In genomic region chr5:37198842-37199241, GRCh38 we compare ENCODE assay signal across 17 cellular contexts. TPM values are rescaled to one million over a fixed set of nuclear protein-coding genes. Genes with fewer than 3 reads are reported as not detected.
A peak's percentile ranks its signal among the peaks of the same experiment; 100 is the strongest.
DNase-seq lines count a peak whose midpoint lies in the region; ATAC-seq, FAIRE-seq and TF ChIP-seq lines count a peak whose summit lies in the region.
"Had no signal": no experiment of that assay in that cellular context is flagged by ENCODE, and none has a peak within 500 bp of the region (broad histone marks: within the 10 kb centered on the region; RNA-seq: fewer than 3 reads in every experiment).

No MANE protein-coding gene starts in this region.

- no peak for TF ChIP-seq RAD21 in K562 (CRISPR knock-in tag; conservative IDR thresholded peaks at IDR 0.05 in 1 of 2, IDR thresholded peaks at IDR 0.05 in 1 of 2)

- in situ Hi-C loops in GM23248 (cut with MboI): no loop called here
- in situ Hi-C loops in K562 (cut with MboI): no loop called here

- intact Hi-C loops in activated CD8-positive, alpha-beta T cell treated with anti-CD3 and anti-CD28 coated beads for 36 hours (cut with micrococcal nuclease): no loop called here
- intact Hi-C loops in K562 (cut with micrococcal nuclease) (no loop called here), natural killer cell (cut with micrococcal nuclease) (no loop called here)

- H3K9me3 Mint-ChIP-seq in activated CD8-positive, alpha-beta T cell treated with anti-CD3 and anti-CD28 coated beads, Interleukin-2, amount 10 ng/mL, durations not matched to agents 7 days and 5 days (ENCODE audit: insufficient read depth): no peaks in the 10 kb centered on the region
- no peaks in the 10 kb centered on the region for H3K9me3 Mint-ChIP-seq in activated CD8-positive, alpha-beta T cell treated with anti-CD3 and anti-CD28 coated beads for 36 hours
- no peaks in the 10 kb centered on the region for H3K9me3 Mint-ChIP-seq in natural killer cell
- no peaks in the 10 kb centered on the region for H3K9me3 Mint-ChIP-seq in osteocyte (ENCODE audit: unreplicated experiment)
- H3K9me3 Mint-ChIP-seq: GM23338 had no signal

- no peak overlapping the region for H3K9ac ChIP-seq in GM23248
- H3K9ac ChIP-seq in K562 (ENCODE audit: insufficient read depth in 1 of 2, low read depth in 2 of 2, low read length in 2 of 2): no peak overlapping the region
- H3K9ac ChIP-seq: SK-N-SH had no signal

- H3K36me3 Mint-ChIP-seq in activated CD8-positive, alpha-beta T cell treated with anti-CD3 and anti-CD28 coated beads, Interleukin-2, amount 10 ng/mL, durations not matched to agents 7 days and 5 days (ENCODE audit: low read depth): peaks cover 39% of the 10 kb centered on the region
- peaks cover 11% of the 10 kb centered on the region for H3K36me3 Mint-ChIP-seq in activated CD8-positive, alpha-beta T cell treated with anti-CD3 and anti-CD28 coated beads for 36 hours (ENCODE audit: low read depth)
- no peaks in the 10 kb centered on the region for H3K36me3 Mint-ChIP-seq in natural killer cell
- peaks cover 52% of the 10 kb centered on the region for H3K36me3 Mint-ChIP-seq in osteocyte (ENCODE audit: unreplicated experiment)

- DNase-seq in activated CD8-positive, alpha-beta T cell treated with anti-CD3 and anti-CD28 coated beads, Interleukin-2, amount 10 ng/mL, durations not matched to agents 7 days and 5 days: no peak
- no peak for DNase-seq in activated CD8-positive, alpha-beta T cell treated with anti-CD3 and anti-CD28 coated beads for 36 hours
- peak; percentile 15 for DNase-seq in GM23248
- no peak for DNase-seq in K562 (ENCODE audit: extremely low read depth in 1 of 4, low spot score in 3 of 4)
- no peak for DNase-seq in natural killer cell
- no peak for DNase-seq in osteocyte (ENCODE audit: extremely low spot score, unreplicated experiment)
- DNase-seq: colonic mucosa; hypothalamus; NCI-H1436; SK-N-SH; stimulated activated CD4-positive, alpha-beta T cell treated with anti-CD3 and anti-CD28 coated beads, Interleukin-4, amount 100 ng/mL, for 1 hour; WERI-Rb-1 had no signal

- peaks cover 29% of the 10 kb centered on the region for H3K4me1 Mint-ChIP-seq in activated CD8-positive, alpha-beta T cell treated with anti-CD3 and anti-CD28 coated beads, Interleukin-2, amount 10 ng/mL, durations not matched to agents 7 days and 5 days (ENCODE audit: low read depth)
- H3K4me1 Mint-ChIP-seq in activated CD8-positive, alpha-beta T cell treated with anti-CD3 and anti-CD28 coated beads for 36 hours (ENCODE audit: low read depth): peaks cover 20% of the 10 kb centered on the region
- H3K4me1 Mint-ChIP-seq in natural killer cell: peaks cover 22 to 25% of the 10 kb centered on the region in 2 donors
- peaks cover 10% of the 10 kb centered on the region for H3K4me1 Mint-ChIP-seq in osteocyte (ENCODE audit: unreplicated experiment)
- H3K4me1 Mint-ChIP-seq: GM23338 had no signal

- no peaks in the 10 kb centered on the region for H3K27me3 ChIP-seq in GM23248 (replicated peaks; ENCODE audit: insufficient read depth)
- H3K27me3 ChIP-seq in K562 (ENCODE audit: control insufficient read depth in 2 of 2, insufficient read depth in 2 of 2, low read length in 2 of 2): peaks cover 2 to 7% of the 10 kb centered on the region in 2 experiments; a peak in 3 of 5 replicates
- H3K27me3 ChIP-seq: adrenal gland, colonic mucosa had no signal

- TF ChIP-seq EP300 in K562 (IDR thresholded peaks at IDR 0.05; ENCODE audit: low read length): no peak

- no TSS peak for BruUV-seq in K562 (replicated peaks; lab: Mats Ljungman, UMichigan)

- no peaks in the 10 kb centered on the region for H3F3A ChIP-seq in GM23248 (ENCODE audit: insufficient read depth)

- no peak for TF ChIP-seq CTCF in activated CD8-positive, alpha-beta T cell treated with anti-CD3 and anti-CD28 coated beads for 36 hours (IDR thresholded peaks at IDR 0.05)
- TF ChIP-seq CTCF in K562 (IDR thresholded peaks at IDR 0.05 in 2 of 3, conservative IDR thresholded peaks at IDR 0.05 in 1 of 3; ENCODE audit: insufficient read depth in 2 of 3, low read depth in 1 of 3, low read length in 3 of 3) (no peak), natural killer cell (IDR thresholded peaks at IDR 0.05) (no peak), osteocyte (IDR thresholded peaks at IDR 0.05) (no peak)

- no peak overlapping the region for H3K4me3 ChIP-seq in GM23248
- H3K4me3 ChIP-seq in K562: no peak overlapping the region
- H3K4me3 ChIP-seq: adrenal gland, colonic mucosa, GM23338 had no signal

- H3K4me2 ChIP-seq in GM23248 (ENCODE audit: unreplicated experiment) (no peak overlapping the region), K562 (ENCODE audit: insufficient read depth, low read length) (no peak overlapping the region)
- H3K4me2 ChIP-seq: GM23338, SK-N-SH had no signal

- H3K27ac ChIP-seq in GM23248 (no peak overlapping the region), K562 (ENCODE audit: extremely low read depth, low read depth, low read length) (no peak overlapping the region)
- H3K27ac ChIP-seq: adrenal gland, colonic mucosa, WERI-Rb-1 had no signal

- H3K9me3 ChIP-seq in GM23248 (ENCODE audit: low read depth): no peaks in the 10 kb centered on the region
- no peaks in the 10 kb centered on the region for H3K9me3 ChIP-seq in K562 (replicated peaks; ENCODE audit: control insufficient read depth, insufficient read depth, low read depth, low read length)
- H3K9me3 ChIP-seq: adrenal gland, colonic mucosa, SK-N-SH had no signal

- H3K9me1 ChIP-seq in K562 (ENCODE audit: control insufficient read depth, insufficient read depth, low read length): no peaks in the 10 kb centered on the region

- POLR2A ChIA-PET in activated CD8-positive, alpha-beta T cell treated with anti-CD3 and anti-CD28 coated beads, Interleukin-2, amount 10 ng/mL, durations not matched to agents 7 days and 5 days (lab: Charles Lee): interaction anchor here (1.2 to 1.5 kb wide), 2 partner anchors 10 to 172 kb away, joined by 4 to 5 read pairs; partner anchors contain the start of gene NUP155
- POLR2A ChIA-PET in activated CD8-positive, alpha-beta T cell treated with anti-CD3 and anti-CD28 coated beads for 36 hours (lab: Charles Lee): interaction anchor here (0.6 to 1.6 kb wide), 2 partner anchors 11 to 34 kb away, joined by 3 to 5 read pairs; no protein-coding TSS in a partner anchor
- POLR2A ChIA-PET in K562 (lab: Yijun Ruan, JAX): interaction anchor here (0.6 to 0.8 kb wide), 2 partner anchors 10 to 15 kb away, joined by 3 read pairs; no protein-coding TSS in a partner anchor

- WGBS in GM23248 (ENCODE audit: low coverage in 1 of 2, low lambda C conversion rate in 2 of 2, missing lambda C conversion rate in 2 of 2), 2 experiments: 95 to 100% methylated on average over 2 of the region's 2 CpGs
- 2% methylated on average over 2 of the region's 2 CpGs for WGBS in K562 (ENCODE audit: insufficient coverage, low coverage, missing lambda C conversion rate)

- no peak overlapping the region for H2AFZ ChIP-seq in GM23248
- no peak overlapping the region for H2AFZ ChIP-seq in K562 (ENCODE audit: low read depth, low read length)
- H2AFZ ChIP-seq: GM23338 had no signal

- no peak for TF ChIP-seq POLR2A in K562 (conservative IDR thresholded peaks at IDR 0.05)

- CTCF ChIA-PET in activated CD8-positive, alpha-beta T cell treated with anti-CD3 and anti-CD28 coated beads, Interleukin-2, amount 10 ng/mL, durations not matched to agents 7 days and 5 days (lab: Charles Lee): interaction anchor here (1.0 to 1.2 kb wide), 2 partner anchors 11 to 254 kb away, joined by 3 to 4 read pairs; no protein-coding TSS in a partner anchor
- CTCF ChIA-PET in activated CD8-positive, alpha-beta T cell treated with anti-CD3 and anti-CD28 coated beads for 36 hours (lab: Charles Lee): no interaction called here
- CTCF ChIA-PET in K562 (lab: Yijun Ruan, JAX; ENCODE audit: low intra/inter-chr PET ratio): no interaction called here

- H3K36me3 ChIP-seq in GM23248 (ENCODE audit: low read depth) (peaks cover 51% of the 10 kb centered on the region), K562 (ENCODE audit: control insufficient read depth, insufficient read depth, low read length) (no peaks in the 10 kb centered on the region)
- H3K36me3 ChIP-seq: colonic mucosa had no signal

- no peak for FAIRE-seq in K562 (lab: Jason Lieb, UNC)
- FAIRE-seq: D721Med had no signal

- no peak overlapping the region for H3K4me3 Mint-ChIP-seq in activated CD8-positive, alpha-beta T cell treated with anti-CD3 and anti-CD28 coated beads, Interleukin-2, amount 10 ng/mL, durations not matched to agents 7 days and 5 days
- H3K4me3 Mint-ChIP-seq in activated CD8-positive, alpha-beta T cell treated with anti-CD3 and anti-CD28 coated beads for 36 hours: no peak overlapping the region
- peak overlapping the region; percentile 25 for H3K4me3 Mint-ChIP-seq in natural killer cell
- H3K4me3 Mint-ChIP-seq in osteocyte (ENCODE audit: unreplicated experiment): no peak overlapping the region
- H3K4me3 Mint-ChIP-seq: GM23338 had no signal

- H3K27ac Mint-ChIP-seq in activated CD8-positive, alpha-beta T cell treated with anti-CD3 and anti-CD28 coated beads, Interleukin-2, amount 10 ng/mL, durations not matched to agents 7 days and 5 days: peak overlapping the region; percentile 76
- H3K27ac Mint-ChIP-seq in activated CD8-positive, alpha-beta T cell treated with anti-CD3 and anti-CD28 coated beads for 36 hours: no peak overlapping the region
- peak overlapping the region in 1 of 2 donors; percentile 86 for H3K27ac Mint-ChIP-seq in natural killer cell
- no peak overlapping the region for H3K27ac Mint-ChIP-seq in osteocyte (ENCODE audit: unreplicated experiment)
- H3K27ac Mint-ChIP-seq: GM23338 had no signal

- no peaks in the 10 kb centered on the region for H3K27me3 Mint-ChIP-seq in activated CD8-positive, alpha-beta T cell treated with anti-CD3 and anti-CD28 coated beads, Interleukin-2, amount 10 ng/mL, durations not matched to agents 7 days and 5 days (ENCODE audit: low read depth)
- no peaks in the 10 kb centered on the region for H3K27me3 Mint-ChIP-seq in activated CD8-positive, alpha-beta T cell treated with anti-CD3 and anti-CD28 coated beads for 36 hours
- H3K27me3 Mint-ChIP-seq in natural killer cell (ENCODE audit: low read depth in 2 of 2) (no peaks in the 10 kb centered on the region), osteocyte (ENCODE audit: unreplicated experiment) (no peaks in the 10 kb centered on the region)

- no peaks in the 10 kb centered on the region for H3K4me1 ChIP-seq in GM23248 (ENCODE audit: insufficient read depth)
- no peaks in the 10 kb centered on the region for H3K4me1 ChIP-seq in K562 (replicated peaks in 1 of 2; ENCODE audit: control insufficient read depth in 2 of 2, insufficient read depth in 2 of 2, low read length in 2 of 2)
- H3K4me1 ChIP-seq: colonic mucosa had no signal

- no peaks in the 10 kb centered on the region for H3K79me2 ChIP-seq in GM23248 (ENCODE audit: insufficient read depth)
- H3K79me2 ChIP-seq in K562 (ENCODE audit: control insufficient read depth, insufficient read depth, low read length): no peaks in the 10 kb centered on the region

- no peaks in the 10 kb centered on the region for H4K20me1 ChIP-seq in GM23248 (ENCODE audit: insufficient read depth)
- no peaks in the 10 kb centered on the region for H4K20me1 ChIP-seq in K562 (replicated peaks; ENCODE audit: control insufficient read depth, insufficient read depth, low read length)

- no peaks in the 10 kb centered on the region for H3K9me2 ChIP-seq in GM23248 (ENCODE audit: insufficient read depth)
- H3K9me2 ChIP-seq: SK-N-SH had no signal

- ATAC-seq in activated CD8-positive, alpha-beta T cell treated with anti-CD3 and anti-CD28 coated beads, Interleukin-2, amount 10 ng/mL, durations not matched to agents 7 days and 5 days: no peak
- ATAC-seq in activated CD8-positive, alpha-beta T cell treated with anti-CD3 and anti-CD28 coated beads for 36 hours: no peak
- ATAC-seq in K562 (peak; percentile 73), natural killer cell (no peak), GM18870 (IDR thresholded peaks at IDR 0.05; ENCODE audit: unreplicated experiment) (no peak), HG03095 (IDR thresholded peaks at IDR 0.05; ENCODE audit: unreplicated experiment) (no peak)
- ATAC-seq: GM23338 had no signal

RNA-seq across cellular contexts. Expression of gene CPLANE1, which starts 50.3 kb away (rescaled TPM):
- 10 to 100 TPM in 1 of 2 experiments, 1 to 10 TPM in 1; 7.2 to 10.5 TPM for total RNA-seq in activated CD8-positive, alpha-beta T cell treated with anti-CD3 and anti-CD28 coated beads, Interleukin-2, amount 10 ng/mL, durations not matched to agents 7 days and 5 days
- 1 to 10 TPM; 4.8 to 4.9 TPM for total RNA-seq in activated CD8-positive, alpha-beta T cell treated with anti-CD3 and anti-CD28 coated beads for 36 hours
- total RNA-seq in GM23248 (2014; rRNA removed; shearing (Covaris generic)): 19.5 and 24.6 TPM in 2 replicates
- polyA plus RNA-seq in GM23248 (2016; fragmentation: Nextera tagmentation; extraction: Ambion mirVana) (4.9 and 7.5 TPM in 2 replicates), K562 (2011; rRNA removed) (0.04 and 0.08 TPM in 2 replicates), K562 (2014; fragmentation: Illumina TruSeq; extraction: Trizol) (0.08 TPM in 1 of 2 replicates, not detected in the other), K562 (2014; fragmentation: Nextera tagmentation; extraction: Ambion mirVana) (under 1 TPM; under 0.01 to 0.01 TPM), K562 (2014; rRNA removed) (not detected in 2 replicates)
- 0.05 and 0.55 TPM in 2 replicates for total RNA-seq in K562 (2011; cell fraction: chromatin; rRNA removed; ENCODE audit: low replicate concordance)
- 0.13 and 0.83 TPM in 2 replicates for total RNA-seq in K562 (2011; cell fraction: nucleolus; rRNA removed)
- 0.37 and 1.5 TPM in 2 replicates for total RNA-seq in K562 (2011; cell fraction: nucleoplasm; rRNA removed)
- total RNA-seq in K562 (2014; rRNA removed) (under 0.01 and 0.08 TPM in 2 replicates), K562 (2014; rRNA removed; fragmentation: Illumina TruSeq; extraction: Trizol) (0.11 TPM in 1 of 2 replicates, not detected in the other), K562 (2015; rRNA removed; fragmentation: Illumina TruSeq; extraction: Trizol) (0.18 TPM in 1 of 2 replicates, not detected in the other), K562 (2021) (0.09 and 0.27 TPM in 2 replicates), natural killer cell (10 to 100 TPM; 19.3 to 24.7 (median 19.4) TPM), osteocyte (31.4 and 33.7 TPM in 2 replicates)
- under 0.01 TPM in 1 of 2 replicates, not detected in the other for polyA plus RNA-seq in K562 (2011; cell fraction: cytosol; rRNA removed)
- polyA plus RNA-seq in K562 (2011; cell fraction: nucleus; rRNA removed): 0.10 TPM in 1 of 2 replicates, not detected in the other
- 0.01 and 0.03 TPM in 2 replicates for polyA plus RNA-seq in K562 (2012)
- 0.11 and 0.63 TPM in 2 replicates for polyA minus RNA-seq in K562 (2011; rRNA and poly(A)+ RNA removed)
- polyA minus RNA-seq in K562 (2011; cell fraction: cytosol; rRNA and poly(A)+ RNA removed): 1.7 and 8.5 TPM in 2 replicates
- polyA minus RNA-seq in K562 (2011; cell fraction: nucleus; rRNA and poly(A)+ RNA removed): under 0.01 and 1.00 TPM in 2 replicates
